22 cellular contexts compared by ENCODE assay signal in genomic region chr21:42343556-42343955, GRCh38. TPM values are rescaled to one million over a fixed set of nuclear protein-coding genes. Genes with fewer than 3 reads are reported as not detected.
"Had no signal": no experiment of that assay in that cellular context is flagged by ENCODE, and none has a peak within 500 bp of the region (broad histone marks: within the 10 kb centered on the region; RNA-seq: fewer than 3 reads in every experiment).

No MANE protein-coding gene starts in this region.

- H3K9me3 Mint-ChIP-seq: natural killer cell treated with Interleukin-12 subunit alpha and Interleukin-12 subunit beta and Interleukin-15 and Interleukin-18, amount 100 ng/mL, for 72 hours; neural progenitor cell had no signal

- H3K9me3 ChIP-seq: tibial artery, upper lobe of right lung had no signal

- H3K27ac ChIP-seq: hepatocyte, neural progenitor cell, parathyroid adenoma, tibial artery, upper lobe of right lung had no signal

- H3K36me3 Mint-ChIP-seq: natural killer cell treated with Interleukin-12 subunit alpha and Interleukin-12 subunit beta and Interleukin-15 and Interleukin-18, amount 100 ng/mL, for 72 hours; neural progenitor cell had no signal

- H3K4me3 ChIP-seq: hepatocyte, lung, neural progenitor cell, tibial artery, upper lobe of right lung had no signal

- H3K9ac ChIP-seq: neural progenitor cell, parathyroid adenoma had no signal

- H3K4me2 ChIP-seq: hepatocyte, neural progenitor cell had no signal

- ATAC-seq: left colon; left ventricle myocardium superior; natural killer cell treated with Interleukin-12 subunit alpha and Interleukin-12 subunit beta and Interleukin-15 and Interleukin-18, amount 100 ng/mL, for 72 hours; sciatic nerve; stimulated activated naive CD8-positive, alpha-beta T cell treated with anti-CD3 and anti-CD28 coated beads, Interleukin-15, Interleukin-2, amounts not matched to agents 100 U/mL and 50 U/mL, for 24 hours; upper lobe of right lung had no signal

- H3K27ac Mint-ChIP-seq: natural killer cell treated with Interleukin-12 subunit alpha and Interleukin-12 subunit beta and Interleukin-15 and Interleukin-18, amount 100 ng/mL, for 72 hours; neural progenitor cell had no signal

- DNase-seq: cerebellar nuclear complex; effector CD4-positive, alpha-beta T cell; foreskin melanocyte; left ventricle myocardium superior; mesenchymal stem cell; midbrain; occipital lobe; stimulated activated naive CD8-positive, alpha-beta T cell treated with anti-CD3 and anti-CD28 coated beads, Interleukin-15, Interleukin-2, amounts not matched to agents 100 U/mL and 50 U/mL, for 24 hours; tibial artery; upper lobe of right lung had no signal

- H3K4me1 ChIP-seq: neural progenitor cell, parathyroid adenoma, tibial artery had no signal

- H3K36me3 ChIP-seq: neural progenitor cell, tibial artery, upper lobe of right lung had no signal

- H2AFZ ChIP-seq: hepatocyte, neural progenitor cell, parathyroid adenoma had no signal

- H3K27me3 ChIP-seq: hepatocyte, neural progenitor cell, upper lobe of right lung had no signal

- H3K4me3 Mint-ChIP-seq: natural killer cell treated with Interleukin-12 subunit alpha and Interleukin-12 subunit beta and Interleukin-15 and Interleukin-18, amount 100 ng/mL, for 72 hours; neural progenitor cell had no signal

RNA-seq across cellular contexts. Expression of gene TFF2, which starts 7.2 kb away (rescaled TPM):
- total RNA-seq: dermis microvascular lymphatic vessel endothelial cell; kidney epithelial cell; left ventricle myocardium superior; lung; natural killer cell treated with Interleukin-12 subunit alpha and Interleukin-12 subunit beta and Interleukin-15 and Interleukin-18, amount 100 ng/mL, for 72 hours; occipital lobe; pulmonary artery endothelial cell; sciatic nerve; skeletal muscle tissue; temporal lobe; upper lobe of right lung had no signal
- polyA plus RNA-seq: lung had no signal

RNA-seq across cellular contexts. Expression of gene TFF1, which starts 22.8 kb away (rescaled TPM):
- total RNA-seq: dermis microvascular lymphatic vessel endothelial cell; kidney epithelial cell; left ventricle myocardium superior; natural killer cell treated with Interleukin-12 subunit alpha and Interleukin-12 subunit beta and Interleukin-15 and Interleukin-18, amount 100 ng/mL, for 72 hours; occipital lobe; pulmonary artery endothelial cell; sciatic nerve; skeletal muscle tissue; temporal lobe; upper lobe of right lung had no signal

RNA-seq across cellular contexts. Expression of gene TFF3, which starts 28.3 kb away (rescaled TPM):
- total RNA-seq: natural killer cell treated with Interleukin-12 subunit alpha and Interleukin-12 subunit beta and Interleukin-15 and Interleukin-18, amount 100 ng/mL, for 72 hours; occipital lobe; pulmonary artery endothelial cell; temporal lobe had no signal

RNA-seq across cellular contexts. Expression of gene TMPRSS3, which starts 52.3 kb away (rescaled TPM):
- total RNA-seq: left ventricle myocardium superior, occipital lobe, pulmonary artery endothelial cell, sciatic nerve, skeletal muscle tissue, temporal lobe had no signal
